In the genomic region with DNA sequence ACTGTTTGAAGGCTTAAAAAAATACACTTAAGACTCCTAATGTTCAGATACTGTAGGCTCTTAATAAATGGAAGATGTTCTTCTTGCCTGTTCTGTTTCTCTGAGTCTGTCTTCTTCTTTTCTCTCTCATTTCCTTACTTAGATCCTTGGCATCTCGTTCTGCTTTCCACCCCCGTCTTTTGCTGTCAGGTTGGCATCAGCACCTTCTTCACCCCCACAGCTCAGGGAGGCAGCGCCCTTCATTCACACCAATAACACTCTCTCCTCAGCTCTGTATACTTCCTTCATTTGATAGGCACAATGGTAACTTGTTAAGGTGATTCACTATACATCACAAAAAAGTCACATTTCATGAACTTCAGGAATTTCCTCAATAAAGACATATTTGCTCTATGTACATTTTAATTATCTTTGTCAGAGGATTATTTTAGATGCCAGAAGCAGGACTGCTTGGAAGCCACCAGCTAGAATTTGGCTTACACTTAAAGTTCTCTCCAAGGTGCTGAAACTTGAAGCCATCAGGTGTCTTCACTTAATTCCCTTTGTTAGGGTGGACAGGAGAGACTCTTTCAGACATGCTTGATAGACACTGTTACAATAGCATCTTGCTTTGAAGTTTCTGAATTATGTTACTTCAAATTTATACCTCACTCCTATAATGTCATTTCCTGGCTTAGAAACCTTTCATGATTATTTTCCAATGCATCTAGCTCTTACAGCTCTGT, we compare ENCODE assay signal across 20 cellular contexts.
DNase-seq lines count a peak whose midpoint lies in the region; ATAC-seq, FAIRE-seq and TF ChIP-seq lines count a peak whose summit lies in the region.
"Had no signal": no experiment of that assay in that cellular context is flagged by ENCODE, and none has a peak within 500 bp of the region (broad histone marks: within the 10 kb centered on the region; RNA-seq: fewer than 3 reads in every experiment).

No MANE protein-coding gene starts in this region.

- H2BK120ac ChIP-seq in mesendoderm (ENCODE audit: low read depth, low read length), result no peak overlapping the region

- H4K8ac ChIP-seq in mesendoderm (ENCODE audit: low read depth, low read length), result no peak overlapping the region

- CTCF ChIA-PET in A549 (lab: Yijun Ruan, JAX), result no interaction called here

- ATAC-seq in A549 (no peak), left cardiac atrium (no peak)

- no peak overlapping the region for H2AK5ac ChIP-seq in mesendoderm (ENCODE audit: low read length)

- no peak overlapping the region for H3K4me2 ChIP-seq in A549
- H3K4me2 ChIP-seq in mesendoderm (ENCODE audit: low read length), result no peak overlapping the region
- H3K4me2 ChIP-seq: BLaER1, KMS-11 had no signal

- 3% methylated on average over 3 of the region's 3 CpGs for WGBS in A549 (ENCODE audit: missing lambda C conversion rate)
- WGBS in mesendoderm (ENCODE audit: extremely low coverage, insufficient coverage, low lambda C conversion rate), result no CpG with 5 or more reads among the region's 3 CpGs

- no peak for TF ChIP-seq EP300 in A549 (IDR thresholded peaks at IDR 0.05)

- H4K5ac ChIP-seq in mesendoderm (ENCODE audit: low read length), result no peak overlapping the region

- H2BK5ac ChIP-seq in mesendoderm (ENCODE audit: low read length), result no peak overlapping the region

- H3K4me1 ChIP-seq in A549 (no peaks in the 10 kb centered on the region), mesendoderm (ENCODE audit: control insufficient read depth, low read depth, low read length) (no peaks in the 10 kb centered on the region)

- H3K56ac ChIP-seq in mesendoderm (ENCODE audit: low read length), result no peak overlapping the region

- no peaks in the 10 kb centered on the region for H3K27me3 ChIP-seq in mesendoderm (ENCODE audit: insufficient read depth, low read length, poor library complexity)
- H3K27me3 ChIP-seq: BLaER1 had no signal

- H3K36me3 ChIP-seq in mesendoderm (ENCODE audit: control insufficient read depth, insufficient read depth, low read length), result no peaks in the 10 kb centered on the region
- H3K36me3 ChIP-seq: BLaER1 had no signal

- H3K4me3 ChIP-seq in A549, result no peak overlapping the region
- H3K4me3 ChIP-seq in Jurkat, Clone E6-1 (ENCODE audit: low read length), result no peak overlapping the region
- H3K4me3 ChIP-seq in mesendoderm (ENCODE audit: low read length), result no peak overlapping the region
- H3K4me3 ChIP-seq: BLaER1 had no signal

- no peaks in the 10 kb centered on the region for H3K79me2 ChIP-seq in mesendoderm (ENCODE audit: control insufficient read depth, insufficient read depth, low read length)

- no peaks in the 10 kb centered on the region for H3K9me3 ChIP-seq in A549
- H3K9me3 ChIP-seq: BLaER1 had no signal

- no peak overlapping the region for H3K23ac ChIP-seq in mesendoderm (ENCODE audit: low read length)

- H3K27ac ChIP-seq in A549, result no peak overlapping the region
- no peak overlapping the region for H3K27ac ChIP-seq in caudate nucleus (ENCODE audit: low read depth, low read length)
- H3K27ac ChIP-seq in mesendoderm (ENCODE audit: low read depth, low read length), result no peak overlapping the region
- H3K27ac ChIP-seq: BLaER1, KMS-11 had no signal

- H3K18ac ChIP-seq in mesendoderm (ENCODE audit: low read length), result no peak overlapping the region

- intact Hi-C loops in left cardiac atrium (cut with DNase I), result no loop called here

- TF ChIP-seq RAD21 in A549 (conservative IDR thresholded peaks at IDR 0.05 in 1 of 2, IDR thresholded peaks at IDR 0.05 in 1 of 2), result no peak

- no peak overlapping the region for H3K4ac ChIP-seq in mesendoderm (ENCODE audit: low read depth, low read length)

- POLR2A ChIA-PET in A549 (lab: Yijun Ruan, JAX), result no interaction called here

- FAIRE-seq in A549 (lab: Jason Lieb, UNC) (no peak), GM12892 (lab: Jason Lieb, UNC) (no peak)
- FAIRE-seq: A204.1, GM19239, RCC 7860 had no signal

- no peak for TF ChIP-seq CTCF in A549 (IDR thresholded peaks at IDR 0.05)

- no peak overlapping the region for H2BK15ac ChIP-seq in mesendoderm (replicated peaks; ENCODE audit: low read depth)

- no peak for DNase-seq in A549 (ENCODE audit: low read depth in 1 of 2, low spot score in 1 of 2)
- DNase-seq in Jurkat, Clone E6-1 (ENCODE audit: low read depth, low spot score), result peak; percentile 8
- peak in 44 of 61 donors; percentile 11 to 91 (median 38) for DNase-seq in caudate nucleus (lab: John Stamatoyannopoulos, UW)
- peak; percentile 42 for DNase-seq in mesendoderm
- DNase-seq in left cardiac atrium, result no peak
- DNase-seq in GM12892 (ENCODE audit: insufficient read length), result no peak
- no peak for DNase-seq in NCI-H82 treated with DMSO at 0.1 percent for 48 hours (lab: John Stamatoyannopoulos, UW; ENCODE audit: unreplicated experiment)
- DNase-seq: Calu3; CD4-positive, alpha-beta memory T cell; GF-D8; HCEC 1CT; NCI-H1105 treated with DMSO at 0.1 percent for 48 hours; NCI-H1694 treated with DMSO at 0.1 percent for 48 hours; NK-92 treated with Interleukin-12 subunit alpha and Interleukin-12 subunit beta, amount 100 ng/mL, for 24 hours; Right ventricle myocardium superior had no signal

- no peak overlapping the region for H3K9ac ChIP-seq in mesendoderm (ENCODE audit: low read length)
- H3K9ac ChIP-seq: BLaER1, KMS-11 had no signal

- H3K79me1 ChIP-seq in mesendoderm (ENCODE audit: low read length), result no peaks in the 10 kb centered on the region

- TF ChIP-seq POLR2A in A549 (IDR thresholded peaks at IDR 0.05; ENCODE audit: low read length) (no peak), GM12892 (IDR thresholded peaks at IDR 0.05; ENCODE audit: low read depth, low read length) (no peak)

TF ChIP-seq in A549, 52 proteins besides CTCF, POLR2A, EP300 and RAD21:
- TF ChIP-seq, protein P1, sequence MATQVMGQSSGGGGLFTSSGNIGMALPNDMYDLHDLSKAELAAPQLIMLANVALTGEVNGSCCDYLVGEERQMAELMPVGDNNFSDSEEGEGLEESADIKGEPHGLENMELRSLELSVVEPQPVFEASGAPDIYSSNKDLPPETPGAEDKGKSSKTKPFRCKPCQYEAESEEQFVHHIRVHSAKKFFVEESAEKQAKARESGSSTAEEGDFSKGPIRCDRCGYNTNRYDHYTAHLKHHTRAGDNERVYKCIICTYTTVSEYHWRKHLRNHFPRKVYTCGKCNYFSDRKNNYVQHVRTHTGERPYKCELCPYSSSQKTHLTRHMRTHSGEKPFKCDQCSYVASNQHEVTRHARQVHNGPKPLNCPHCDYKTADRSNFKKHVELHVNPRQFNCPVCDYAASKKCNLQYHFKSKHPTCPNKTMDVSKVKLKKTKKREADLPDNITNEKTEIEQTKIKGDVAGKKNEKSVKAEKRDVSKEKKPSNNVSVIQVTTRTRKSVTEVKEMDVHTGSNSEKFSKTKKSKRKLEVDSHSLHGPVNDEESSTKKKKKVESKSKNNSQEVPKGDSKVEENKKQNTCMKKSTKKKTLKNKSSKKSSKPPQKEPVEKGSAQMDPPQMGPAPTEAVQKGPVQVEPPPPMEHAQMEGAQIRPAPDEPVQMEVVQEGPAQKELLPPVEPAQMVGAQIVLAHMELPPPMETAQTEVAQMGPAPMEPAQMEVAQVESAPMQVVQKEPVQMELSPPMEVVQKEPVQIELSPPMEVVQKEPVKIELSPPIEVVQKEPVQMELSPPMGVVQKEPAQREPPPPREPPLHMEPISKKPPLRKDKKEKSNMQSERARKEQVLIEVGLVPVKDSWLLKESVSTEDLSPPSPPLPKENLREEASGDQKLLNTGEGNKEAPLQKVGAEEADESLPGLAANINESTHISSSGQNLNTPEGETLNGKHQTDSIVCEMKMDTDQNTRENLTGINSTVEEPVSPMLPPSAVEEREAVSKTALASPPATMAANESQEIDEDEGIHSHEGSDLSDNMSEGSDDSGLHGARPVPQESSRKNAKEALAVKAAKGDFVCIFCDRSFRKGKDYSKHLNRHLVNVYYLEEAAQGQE (IDR thresholded peaks at IDR 0.05), result peak; percentile 53; the same call in 1 of the 2 replicates
- no peak for TF ChIP-seq MYC (IDR thresholded peaks at IDR 0.05; ENCODE audit: borderline replicate concordance, low read length)
TF ChIP-seq in A549: peak in this region for 1.

Comparison
In these comparisons a context has a peak if more than half of its experiments do, and no peak if none do; other contexts are left out.
1. DNase-seq: peak in Jurkat, Clone E6-1 (single experiment), caudate nucleus (44 of 61) and mesendoderm (single experiment); none in A549 (0 of 2), left cardiac atrium (single experiment), GM12892 (single experiment) and NCI-H82 treated with DMSO at 0.1 percent for 48 hours (single experiment).